ENCODE assay signal across 1 cellular context in the genomic region with DNA sequence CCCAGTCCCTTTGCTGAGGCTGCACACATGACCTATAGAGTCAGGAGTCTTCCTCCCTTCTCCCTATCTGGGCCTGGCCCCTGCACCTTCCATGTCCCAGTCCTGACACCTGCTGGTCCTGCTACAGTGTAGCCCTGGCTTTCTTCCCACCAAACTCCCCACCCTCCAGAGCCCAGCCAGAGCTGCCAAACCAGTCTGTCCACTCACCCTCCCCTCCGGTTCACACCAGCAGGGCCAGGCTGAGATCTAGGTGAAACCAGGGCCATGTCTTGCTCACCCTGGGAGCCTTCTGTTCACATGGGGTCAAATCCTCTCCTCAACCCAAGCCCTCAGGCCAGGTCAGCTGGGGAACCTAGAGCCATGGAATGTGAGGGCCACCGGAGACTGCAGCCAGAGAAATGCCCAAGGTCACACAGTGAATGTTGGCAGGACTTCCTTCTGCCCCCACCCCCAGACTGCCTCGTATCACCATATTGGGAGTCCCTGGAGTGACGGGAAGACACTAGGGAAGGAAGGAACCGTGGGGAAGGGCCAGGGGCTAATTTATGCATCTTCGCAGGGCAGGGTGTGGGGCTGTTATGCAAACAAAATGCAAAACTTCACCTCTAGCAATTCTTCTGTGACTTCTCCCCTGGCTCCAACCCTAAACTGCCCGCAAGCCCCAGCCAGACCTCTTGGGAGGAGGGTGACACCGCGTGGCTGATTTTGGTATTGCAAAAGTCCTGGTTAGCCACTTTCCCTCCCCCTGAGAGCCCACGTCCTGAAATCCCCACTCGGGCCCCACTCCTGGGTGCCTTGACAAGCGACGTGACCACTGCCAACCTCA.
TF ChIP-seq lines count a peak whose summit lies in the region.

No MANE protein-coding gene starts in this region.

TF ChIP-seq in HEK293, 187 proteins besides CTCF, POLR2A, EP300 and RAD21 (continued from another document):
- TF ChIP-seq ZNF2 (tag by site-specific recombination; IDR thresholded peaks at IDR 0.05) (0 out of 2 replicates have a peak, but pooled peaks have one; percentile 28), PATZ1 (tag by site-specific recombination; IDR thresholded peaks at IDR 0.05) (0 out of 2 replicates have a peak, but pooled peaks have one; percentile 11), MYNN (tag by site-specific recombination; IDR thresholded peaks at IDR 0.05; ENCODE audit: borderline replicate concordance) (no peak), ZNF654 (tag by site-specific recombination; IDR thresholded peaks at IDR 0.05; ENCODE audit: low read depth) (peak; percentile 79), ZNF660 (tag by site-specific recombination; IDR thresholded peaks at IDR 0.05) (no peak), ZNF133 (tag by site-specific recombination; IDR thresholded peaks at IDR 0.05) (no peak)
